ENCODE assay signal across 28 cellular contexts in the genomic region with DNA sequence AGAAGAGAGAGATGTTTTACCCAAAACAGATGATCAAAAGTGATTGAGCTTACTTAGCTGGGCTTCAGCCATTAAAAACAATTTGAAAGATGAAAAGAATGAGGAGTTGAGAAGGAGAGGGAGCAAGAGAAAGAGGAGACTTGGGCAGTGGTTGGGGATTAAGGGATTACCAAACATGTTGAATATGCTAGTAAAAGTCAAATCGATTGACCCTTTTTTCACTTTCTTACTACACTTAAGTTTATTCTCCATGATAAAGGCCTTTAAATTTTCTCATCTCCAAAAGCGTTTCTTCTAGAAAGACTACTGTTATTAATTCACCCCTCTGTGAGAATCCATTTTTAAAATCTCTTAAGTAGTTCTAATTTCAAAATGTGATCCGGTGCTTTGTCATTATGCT.
"Had no signal": no experiment of that assay in that cellular context is flagged by ENCODE, and none has a peak within 500 bp of the region (broad histone marks: within the 10 kb centered on the region; RNA-seq: fewer than 3 reads in every experiment).

No MANE protein-coding gene starts in this region.

- H3K36me3 ChIP-seq: ascending aorta, cardiac muscle cell, WERI-Rb-1 had no signal

- H3K27ac ChIP-seq: ascending aorta, cardiac muscle cell, WERI-Rb-1 had no signal

- DNase-seq: activated CD4-positive, alpha-beta memory T cell treated with anti-CD3 and anti-CD28 coated beads, Interleukin-2, amount 10 ng/mL, durations not matched to agents 7 days and 5 days; activated CD4-positive, alpha-beta T cell treated with anti-CD3 and anti-CD28 coated beads for 1 hour; activated CD4-positive, alpha-beta T cell treated with anti-CD3 and anti-CD28 coated beads for 36 hours; activated CD4-positive, alpha-beta T cell treated with anti-CD3 and anti-CD28 coated beads for 48 hours; activated CD4-positive, alpha-beta T cell treated with anti-CD3 and anti-CD28 coated beads, Interleukin-2, amount 10 ng/mL, durations not matched to agents 7 days and 5 days; activated CD4-positive, alpha-beta T cell treated with anti-CD3 and anti-CD28 coated beads, Interleukin-2, amount 50 U/mL, for 48 hours; activated CD4-positive, CD25-positive, alpha-beta regulatory T cell; activated CD8-positive, alpha-beta memory T cell treated with anti-CD3 and anti-CD28 coated beads for 24 hours; activated CD8-positive, alpha-beta memory T cell treated with anti-CD3 and anti-CD28 coated beads, Interleukin-2, amount 10 ng/mL, durations not matched to agents 7 days and 5 days; activated CD8-positive, alpha-beta memory T cell treated with anti-CD3 and anti-CD28 coated beads, Interleukin-2, amount 50 U/mL, for 48 hours; activated CD8-positive, alpha-beta T cell treated with anti-CD3 and anti-CD28 coated beads, Interleukin-2, amount 10 ng/mL, durations not matched to agents 7 days and 5 days; activated effector memory CD4-positive, alpha-beta T cell treated with Interleukin-2 at 50 U/mL for 16 hours; activated gamma-delta T cell; activated naive CD4-positive, alpha-beta T cell treated with anti-CD3 and anti-CD28 coated beads, Interleukin-2, amount 10 ng/mL, durations not matched to agents 7 days and 5 days; activated naive CD4-positive, alpha-beta T cell treated with Interleukin-2 at 50 U/mL for 16 hours; activated naive CD8-positive, alpha-beta T cell treated with anti-CD3 and anti-CD28 coated beads, Interleukin-2, amount 10 ng/mL, durations not matched to agents 7 days and 5 days; activated naive CD8-positive, alpha-beta T cell treated with anti-CD3 and anti-CD28 coated beads, Interleukin-2, amount 50 U/mL, for 24 hours; activated T-cell treated with anti-CD3 and anti-CD28 coated beads, Interleukin-2, amount 50 U/mL, for 24 hours; activated T-cell treated with anti-CD3 and anti-CD28 coated beads, Interleukin-2, amount 50 U/mL, for 48 hours; amygdala; anterior cingulate cortex; caudate nucleus; cerebellar nuclear complex; T1000; WERI-Rb-1 had no signal

- H3K27me3 ChIP-seq: ascending aorta, cardiac muscle cell had no signal

- H3K4me3 ChIP-seq: ascending aorta, cardiac muscle cell had no signal

- FAIRE-seq: bronchial epithelial cell had no signal

- H3K4me1 ChIP-seq: ascending aorta had no signal

- H3K9me3 ChIP-seq: ascending aorta had no signal
